Comparison of ENCODE assay signal across 8 cellular contexts in genomic region chr5:50967388-50968039, GRCh38.
DNase-seq lines count a peak whose midpoint lies in the region; ATAC-seq and TF ChIP-seq lines count a peak whose summit lies in the region.

No MANE protein-coding gene starts in this region.

- ATAC-seq in esophagus mucosa, result no peak
- no peak for ATAC-seq in GM21390 (IDR thresholded peaks at IDR 0.05; ENCODE audit: unreplicated experiment)

- peak overlapping the region; percentile 7 for H3K4me3 ChIP-seq in fibroblast of pulmonary artery (replicated peaks; ENCODE audit: low read depth, low read length)

- DNase-seq in ELR (ENCODE audit: low read depth) (peak; percentile 18), NCI-H345 treated with DMSO at 0.1 percent for 48 hours (lab: John Stamatoyannopoulos, UW; ENCODE audit: unreplicated experiment) (peak; percentile 81), fibroblast of pulmonary artery (ENCODE audit: low read depth) (no peak), posterior vena cava (ENCODE audit: low spot score) (peak; percentile 40), OCI-M1 (lab: John Stamatoyannopoulos, UW) (no peak)
- DNase-seq in activated CD8-positive, alpha-beta memory T cell treated with anti-CD3 and anti-CD28 coated beads for 24 hours, result no peak

- intact Hi-C loops in posterior vena cava (cut with DNase I), result loop anchor here in 1 of 2 donors (10.0 kb wide), 1 partner anchor 1687 kb away; no protein-coding TSS in a partner anchor

- no peak for TF ChIP-seq CTCF in fibroblast of pulmonary artery (IDR thresholded peaks at IDR 0.05; ENCODE audit: low read length, missing control alignments)

Comparison
In these comparisons a context has a peak if more than half of its experiments do, and no peak if none do; other contexts are left out.
1. DNase-seq: peak in ELR (single experiment), NCI-H345 treated with DMSO at 0.1 percent for 48 hours (single experiment) and posterior vena cava (single experiment); none in fibroblast of pulmonary artery (single experiment), activated CD8-positive, alpha-beta memory T cell treated with anti-CD3 and anti-CD28 coated beads for 24 hours (single experiment) and OCI-M1 (single experiment).